28 cellular contexts compared by ENCODE assay signal in the genomic region with DNA sequence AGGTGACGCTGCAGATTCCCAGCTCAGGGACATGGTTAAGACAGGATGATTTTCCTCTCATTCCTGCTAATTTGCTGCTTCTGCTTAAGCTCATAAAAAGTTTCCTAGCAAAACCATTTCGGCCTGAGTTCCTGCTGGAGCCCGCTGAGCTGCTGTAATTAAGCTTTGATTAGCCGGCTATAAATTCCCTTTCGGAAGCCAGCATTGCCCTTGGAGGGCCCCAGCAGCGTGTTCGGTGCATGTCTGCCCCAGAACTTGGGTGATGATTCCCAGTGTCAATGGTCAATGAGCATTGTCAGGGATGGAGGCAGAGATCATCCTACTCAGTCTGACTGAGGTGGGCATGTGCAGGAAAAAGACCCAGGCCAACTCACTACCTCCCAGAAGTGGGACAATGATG.
"Had no signal": no experiment of that assay in that cellular context is flagged by ENCODE, and none has a peak within 500 bp of the region (broad histone marks: within the 10 kb centered on the region; RNA-seq: fewer than 3 reads in every experiment).

No MANE protein-coding gene starts in this region.

- H3K4me3 Mint-ChIP-seq: effector memory CD8-positive, alpha-beta T cell; naive thymus-derived CD8-positive, alpha-beta T cell; neural progenitor cell; stimulated activated memory B cell treated with anti-CD40 and anti-IgM and Interleukin-4, amounts not matched to agents 10 μg/mL and 1 μg/mL and 100 μg/mL, for 72 hours had no signal

- H2AFZ ChIP-seq: neural progenitor cell had no signal

- H3K4me1 ChIP-seq: esophagus squamous epithelium, heart right ventricle, lower lobe of right lung, prostate gland, spleen, tibial artery, upper lobe of left lung had no signal

- ATAC-seq: effector memory CD8-positive, alpha-beta T cell; heart right ventricle; left colon; left ventricle myocardium superior; lower lobe of right lung; naive thymus-derived CD8-positive, alpha-beta T cell; right cardiac atrium; stimulated activated memory B cell treated with anti-CD40 and anti-IgM and Interleukin-4, amounts not matched to agents 10 μg/mL and 1 μg/mL and 100 μg/mL, for 72 hours; stimulated activated naive CD8-positive, alpha-beta T cell treated with anti-CD3 and anti-CD28 coated beads, Interleukin-15, Interleukin-2, amounts not matched to agents 100 U/mL and 50 U/mL, for 24 hours had no signal

- DNase-seq: cortex of kidney; effector memory CD8-positive, alpha-beta T cell; erythroblast; esophagus squamous epithelium; foreskin melanocyte; glutamatergic neuron; heart right ventricle; hippocampal formation; kidney glomerular epithelial cell; left colon; left ventricle myocardium superior; lower lobe of right lung; naive thymus-derived CD8-positive, alpha-beta T cell; right cardiac atrium; spleen; stimulated activated CD4-positive, alpha-beta T cell treated with anti-CD3 and anti-CD28 coated beads, Interleukin-4, amount 100 ng/mL, for 4 hours; stimulated activated naive CD8-positive, alpha-beta T cell treated with anti-CD3 and anti-CD28 coated beads, Interleukin-15, Interleukin-2, amounts not matched to agents 100 U/mL and 50 U/mL, for 24 hours; substantia nigra; testis; tibial artery; upper lobe of left lung had no signal

- H3K9ac ChIP-seq: neural progenitor cell had no signal

- H3K27ac ChIP-seq: esophagus squamous epithelium, heart right ventricle, lower lobe of right lung, neural progenitor cell, prostate gland, skin epidermis, spleen, testis, tibial artery, upper lobe of left lung had no signal

- H3K4me3 ChIP-seq: esophagus squamous epithelium, heart right ventricle, lower lobe of right lung, neural progenitor cell, prostate gland, skin epidermis, spleen, testis, tibial artery, upper lobe of left lung had no signal

- H3K36me3 ChIP-seq: esophagus squamous epithelium, heart right ventricle, lower lobe of right lung, neural progenitor cell, prostate gland, spleen, tibial artery, upper lobe of left lung had no signal

- FAIRE-seq: endometrium, islet of Langerhans, urothelium cell line had no signal

- H3K4me1 Mint-ChIP-seq: naive thymus-derived CD8-positive, alpha-beta T cell; stimulated activated memory B cell treated with anti-CD40 and anti-IgM and Interleukin-4, amounts not matched to agents 10 μg/mL and 1 μg/mL and 100 μg/mL, for 72 hours had no signal

- H3K9me3 ChIP-seq: esophagus squamous epithelium, heart right ventricle, lower lobe of right lung, prostate gland, spleen, testis, tibial artery, upper lobe of left lung had no signal

- H3K27ac Mint-ChIP-seq: effector memory CD8-positive, alpha-beta T cell; naive thymus-derived CD8-positive, alpha-beta T cell; stimulated activated memory B cell treated with anti-CD40 and anti-IgM and Interleukin-4, amounts not matched to agents 10 μg/mL and 1 μg/mL and 100 μg/mL, for 72 hours had no signal

- H3K27me3 ChIP-seq: neural progenitor cell, testis had no signal

- H3K4me2 ChIP-seq: neural progenitor cell had no signal

- H3K9me3 Mint-ChIP-seq: effector memory CD8-positive, alpha-beta T cell; neural progenitor cell; stimulated activated memory B cell treated with anti-CD40 and anti-IgM and Interleukin-4, amounts not matched to agents 10 μg/mL and 1 μg/mL and 100 μg/mL, for 72 hours had no signal

- H3K36me3 Mint-ChIP-seq: naive thymus-derived CD8-positive, alpha-beta T cell; neural progenitor cell; stimulated activated memory B cell treated with anti-CD40 and anti-IgM and Interleukin-4, amounts not matched to agents 10 μg/mL and 1 μg/mL and 100 μg/mL, for 72 hours had no signal
